Comparison of ENCODE assay signal across 2 cellular contexts in the genomic region with DNA sequence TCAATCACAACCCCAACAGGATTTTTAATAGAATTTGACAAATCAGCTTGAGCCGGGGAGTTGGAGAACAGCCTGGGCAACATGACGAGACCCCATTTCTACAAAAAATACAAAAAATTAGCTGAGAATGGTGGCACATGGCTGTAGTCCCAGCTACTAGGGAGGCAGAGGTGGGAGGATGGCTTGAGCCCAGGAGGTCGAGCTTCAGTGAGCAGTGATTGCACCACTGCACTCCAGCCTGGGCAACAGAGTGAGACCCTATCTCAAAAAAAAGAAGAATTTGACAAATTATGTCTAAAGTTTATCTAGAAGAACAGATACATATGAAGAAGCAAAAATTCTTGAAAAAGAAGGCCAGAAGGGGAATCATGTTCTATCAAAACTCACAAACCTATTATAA.
A peak's percentile ranks its signal among the peaks of the same experiment; 100 is the strongest.
TF ChIP-seq lines count a peak whose summit lies in the region.

No MANE protein-coding gene starts in this region.

TF ChIP-seq in K562, 482 proteins besides CTCF, POLR2A, EP300 and RAD21 (continued from another document):
- TF ChIP-seq ZNF121 (CRISPR knock-in tag; conservative IDR thresholded peaks at IDR 0.05) = peak; percentile 72; the same call in 1 of the 2 replicates
- no peak for TF ChIP-seq CBFA2T3 (IDR thresholded peaks at IDR 0.05)
- no peak for TF ChIP-seq HDAC8 (tag; IDR thresholded peaks at IDR 0.05)
- TF ChIP-seq BRD9 (IDR thresholded peaks at IDR 0.05; ENCODE audit: low read depth, partially characterized antibody) = no peak

TF ChIP-seq in SK-N-SH treated with all-trans-retinoic acid at 6 μM for 48 hours, 23 proteins besides CTCF, POLR2A, EP300 and RAD21:
- TF ChIP-seq, protein P1, sequence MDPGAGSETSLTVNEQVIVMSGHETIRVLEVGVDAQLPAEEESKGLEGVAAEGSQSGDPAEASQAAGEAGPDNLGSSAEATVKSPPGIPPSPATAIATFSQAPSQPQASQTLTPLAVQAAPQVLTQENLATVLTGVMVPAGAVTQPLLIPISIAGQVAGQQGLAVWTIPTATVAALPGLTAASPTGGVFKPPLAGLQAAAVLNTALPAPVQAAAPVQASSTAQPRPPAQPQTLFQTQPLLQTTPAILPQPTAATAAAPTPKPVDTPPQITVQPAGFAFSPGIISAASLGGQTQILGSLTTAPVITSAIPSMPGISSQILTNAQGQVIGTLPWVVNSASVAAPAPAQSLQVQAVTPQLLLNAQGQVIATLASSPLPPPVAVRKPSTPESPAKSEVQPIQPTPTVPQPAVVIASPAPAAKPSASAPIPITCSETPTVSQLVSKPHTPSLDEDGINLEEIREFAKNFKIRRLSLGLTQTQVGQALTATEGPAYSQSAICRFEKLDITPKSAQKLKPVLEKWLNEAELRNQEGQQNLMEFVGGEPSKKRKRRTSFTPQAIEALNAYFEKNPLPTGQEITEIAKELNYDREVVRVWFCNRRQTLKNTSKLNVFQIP (CRISPR knock-in tag; IDR thresholded peaks at IDR 0.05; ENCODE audit: borderline replicate concordance, low read depth) = no peak
- TF ChIP-seq PPARA (CRISPR knock-in tag; IDR thresholded peaks at IDR 0.05; ENCODE audit: borderline replicate concordance) = no peak
- no peak for TF ChIP-seq OSR1 (CRISPR knock-in tag; IDR thresholded peaks at IDR 0.05)
- TF ChIP-seq, protein P2, sequence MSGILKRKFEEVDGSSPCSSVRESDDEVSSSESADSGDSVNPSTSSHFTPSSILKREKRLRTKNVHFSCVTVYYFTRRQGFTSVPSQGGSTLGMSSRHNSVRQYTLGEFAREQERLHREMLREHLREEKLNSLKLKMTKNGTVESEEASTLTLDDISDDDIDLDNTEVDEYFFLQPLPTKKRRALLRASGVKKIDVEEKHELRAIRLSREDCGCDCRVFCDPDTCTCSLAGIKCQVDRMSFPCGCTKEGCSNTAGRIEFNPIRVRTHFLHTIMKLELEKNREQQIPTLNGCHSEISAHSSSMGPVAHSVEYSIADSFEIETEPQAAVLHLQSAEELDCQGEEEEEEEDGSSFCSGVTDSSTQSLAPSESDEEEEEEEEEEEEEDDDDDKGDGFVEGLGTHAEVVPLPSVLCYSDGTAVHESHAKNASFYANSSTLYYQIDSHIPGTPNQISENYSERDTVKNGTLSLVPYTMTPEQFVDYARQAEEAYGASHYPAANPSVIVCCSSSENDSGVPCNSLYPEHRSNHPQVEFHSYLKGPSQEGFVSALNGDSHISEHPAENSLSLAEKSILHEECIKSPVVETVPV (CRISPR knock-in tag; IDR thresholded peaks at IDR 0.05) = no peak
- no peak for TF ChIP-seq ZNF565 (CRISPR knock-in tag; conservative IDR thresholded peaks at IDR 0.05; ENCODE audit: low read depth)
- TF ChIP-seq ISL1 (CRISPR knock-in tag; IDR thresholded peaks at IDR 0.05) = no peak
